21 cellular contexts compared by ENCODE assay signal in the genomic region with DNA sequence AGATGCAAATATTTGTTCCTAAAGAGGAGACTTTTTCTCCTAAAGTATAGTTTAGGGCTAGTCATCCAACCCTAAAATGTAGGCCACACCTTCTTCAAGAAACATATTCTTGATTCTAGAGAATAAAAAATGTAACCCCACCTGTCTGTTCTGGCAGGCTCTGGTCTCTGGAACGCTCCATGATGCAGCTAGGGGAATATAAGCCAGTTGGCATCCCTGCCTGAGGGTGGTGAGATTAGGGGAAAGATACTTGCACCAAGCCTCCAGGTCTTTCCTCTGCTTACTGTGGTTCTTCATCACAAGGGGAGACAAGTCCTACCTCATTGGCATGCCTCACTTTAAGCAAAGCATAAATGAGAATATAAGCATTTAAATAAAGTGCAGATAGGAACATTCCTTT. TPM values are rescaled to one million over a fixed set of nuclear protein-coding genes. Genes with fewer than 3 reads are reported as not detected.
DNase-seq lines count a peak whose midpoint lies in the region; ATAC-seq, FAIRE-seq and TF ChIP-seq lines count a peak whose summit lies in the region.
"Had no signal": no experiment of that assay in that cellular context is flagged by ENCODE, and none has a peak within 500 bp of the region (broad histone marks: within the 10 kb centered on the region; RNA-seq: fewer than 3 reads in every experiment).

No MANE protein-coding gene starts in this region.

- DNase-seq in OCI-LY7 (ENCODE audit: low spot score): no peak
- no peak for DNase-seq in kidney
- DNase-seq in MCF 10A (ENCODE audit: unreplicated experiment): no peak
- no peak for DNase-seq in T-helper 1 cell
- DNase-seq in upper lobe of right lung: no peak
- DNase-seq: 8988T; AML-193; CD8-positive, alpha-beta memory T cell; DMS 273 treated with DMSO at 0.1 percent for 48 hours; DMS79; EL; GDM1; HCEC 1CT had no signal

- H3K27ac Mint-ChIP-seq in MCF 10A (ENCODE audit: low read depth, unreplicated experiment): no peak overlapping the region
- H3K27ac Mint-ChIP-seq: CD8-positive, alpha-beta memory T cell had no signal

- H3K4me2 ChIP-seq in DOHH2 (ENCODE audit: low read length) (peak overlapping the region; percentile 38; the same call in 1 of the 2 replicates), OCI-LY7 (ENCODE audit: low read length) (peak overlapping the region; percentile 3)
- H3K4me2 ChIP-seq: BLaER1, KMS-11 had no signal

- intact Hi-C loops in OCI-LY7 (cut with micrococcal nuclease; ENCODE audit: unreplicated experiment) (no loop called here), kidney (cut with DNase I) (no loop called here), MCF 10A (cut with micrococcal nuclease) (no loop called here), upper lobe of right lung (cut with DNase I) (no loop called here)

- H3K9ac ChIP-seq in kidney (ENCODE audit: low read length in 2 of 2): no peak overlapping the region
- H3K9ac ChIP-seq: BLaER1, KMS-11 had no signal

- no peaks in the 10 kb centered on the region for H3K27me3 Mint-ChIP-seq in MCF 10A (ENCODE audit: insufficient read depth, unreplicated experiment)
- H3K27me3 Mint-ChIP-seq: CD8-positive, alpha-beta memory T cell had no signal

- peaks cover 9% of the 10 kb centered on the region; the same call in 1 of the 2 replicates for H3F3A ChIP-seq in DOHH2 (ENCODE audit: control insufficient read depth, insufficient read depth)

- H3K36me3 Mint-ChIP-seq in MCF 10A (ENCODE audit: insufficient read depth, unreplicated experiment): no peaks in the 10 kb centered on the region
- H3K36me3 Mint-ChIP-seq: CD8-positive, alpha-beta memory T cell had no signal

- H3K27me3 ChIP-seq in DOHH2 (ENCODE audit: control insufficient read depth, low read length): no peaks in the 10 kb centered on the region
- no peaks in the 10 kb centered on the region for H3K27me3 ChIP-seq in upper lobe of right lung
- H3K27me3 ChIP-seq: BLaER1 had no signal

- H3K9me3 ChIP-seq in DOHH2 (ENCODE audit: control insufficient read depth, insufficient read depth, low read length) (no peaks in the 10 kb centered on the region), OCI-LY7 (ENCODE audit: low read length) (no peaks in the 10 kb centered on the region), kidney (ENCODE audit: control insufficient read depth in 1 of 2, low read length in 2 of 2) (no peaks in the 10 kb centered on the region), upper lobe of right lung (no peaks in the 10 kb centered on the region)
- H3K9me3 ChIP-seq: BLaER1 had no signal

- H3K9me3 Mint-ChIP-seq in MCF 10A (ENCODE audit: unreplicated experiment): no peaks in the 10 kb centered on the region

- no peak overlapping the region for H3K27ac ChIP-seq in DOHH2 (ENCODE audit: low read depth, low read length)
- H3K27ac ChIP-seq in OCI-LY7 (ENCODE audit: low read depth, low read length, poor library complexity, severe bottlenecking): no peak overlapping the region
- H3K27ac ChIP-seq in kidney (ENCODE audit: low read depth in 2 of 2, low read length in 2 of 2): no peak overlapping the region
- no peak overlapping the region for H3K27ac ChIP-seq in upper lobe of right lung
- H3K27ac ChIP-seq: BLaER1, KMS-11 had no signal

- H4K20me1 ChIP-seq in DOHH2 (ENCODE audit: control insufficient read depth, insufficient read depth, low read depth, low read length) (no peaks in the 10 kb centered on the region), OCI-LY7 (ENCODE audit: insufficient read depth, low read length) (no peaks in the 10 kb centered on the region)
- H4K20me1 ChIP-seq: BLaER1 had no signal

- no peak for TF ChIP-seq CTCF in DOHH2 (IDR thresholded peaks at IDR 0.05; ENCODE audit: low read depth, low read length, poor library complexity, severe bottlenecking)
- no peak for TF ChIP-seq CTCF in OCI-LY7 (conservative IDR thresholded peaks at IDR 0.05; ENCODE audit: low read length)
- TF ChIP-seq CTCF in kidney (IDR thresholded peaks at IDR 0.05; ENCODE audit: borderline replicate concordance, extremely low read depth, insufficient read depth): no peak
- no peak for TF ChIP-seq CTCF in MCF 10A (IDR thresholded peaks at IDR 0.05; ENCODE audit: unreplicated experiment)
- TF ChIP-seq CTCF in upper lobe of right lung (IDR thresholded peaks at IDR 0.05): no peak

- H3K4me1 Mint-ChIP-seq in MCF 10A (ENCODE audit: insufficient read depth, unreplicated experiment): no peaks in the 10 kb centered on the region
- H3K4me1 Mint-ChIP-seq: CD8-positive, alpha-beta memory T cell had no signal

- H3K79me2 ChIP-seq in DOHH2 (ENCODE audit: control insufficient read depth, low read length): no peaks in the 10 kb centered on the region
- H3K79me2 ChIP-seq in OCI-LY7 (ENCODE audit: insufficient read depth, low read depth, low read length): no peaks in the 10 kb centered on the region

- H3K36me3 ChIP-seq in DOHH2 (ENCODE audit: control insufficient read depth, low read length): no peaks in the 10 kb centered on the region
- H3K36me3 ChIP-seq in OCI-LY7 (ENCODE audit: insufficient read depth, low read length): no peaks in the 10 kb centered on the region
- H3K36me3 ChIP-seq in kidney (ENCODE audit: control insufficient read depth in 1 of 2, insufficient read depth in 2 of 2, low read length in 2 of 2): no peaks in the 10 kb centered on the region
- no peaks in the 10 kb centered on the region for H3K36me3 ChIP-seq in upper lobe of right lung
- H3K36me3 ChIP-seq: BLaER1 had no signal

- H3K4me3 ChIP-seq in DOHH2 (ENCODE audit: low read length) (no peak overlapping the region), OCI-LY7 (ENCODE audit: low read depth, low read length, poor library complexity, severe bottlenecking) (no peak overlapping the region), kidney (ENCODE audit: low read length in 2 of 2) (no peak overlapping the region), upper lobe of right lung (no peak overlapping the region)
- H3K4me3 ChIP-seq: BLaER1 had no signal

- CTCF ChIA-PET in OCI-LY7 (lab: Charles Lee; ENCODE audit: unreplicated experiment) (no interaction called here), MCF 10A (lab: Yijun Ruan, JAX) (interaction anchor here (2.0 kb wide), 1 partner anchor 13 kb away, joined by 4 read pairs; no protein-coding TSS in a partner anchor)

- peaks cover 27% of the 10 kb centered on the region for H3K4me1 ChIP-seq in DOHH2 (ENCODE audit: control insufficient read depth, low read length)
- peaks cover 17% of the 10 kb centered on the region for H3K4me1 ChIP-seq in OCI-LY7 (ENCODE audit: insufficient read depth, low read length, poor library complexity, severe bottlenecking)
- no peaks in the 10 kb centered on the region for H3K4me1 ChIP-seq in kidney (ENCODE audit: control insufficient read depth in 1 of 2, insufficient read depth in 1 of 2, low read depth in 1 of 2, low read length in 2 of 2)
- no peaks in the 10 kb centered on the region for H3K4me1 ChIP-seq in upper lobe of right lung
- H3K4me1 ChIP-seq: BLaER1 had no signal

- H3K9me2 ChIP-seq in DOHH2 (replicated peaks; ENCODE audit: control insufficient read depth, low read length): no peaks in the 10 kb centered on the region
- no peaks in the 10 kb centered on the region for H3K9me2 ChIP-seq in OCI-LY7 (ENCODE audit: insufficient read depth, low read length)

- FAIRE-seq in kidney (lab: Jason Lieb, UNC): no peak
- FAIRE-seq: H1, HepG2, HTR-8/SVneo had no signal

- BruUV-seq in OCI-LY7 (replicated peaks; lab: Mats Ljungman, UMichigan) (no TSS peak), MCF 10A (replicated peaks; lab: Mats Ljungman, UMichigan) (no TSS peak)

- ATAC-seq in GM18519 (IDR thresholded peaks at IDR 0.05; ENCODE audit: low FRiP score, unreplicated experiment): peak; percentile 10
- ATAC-seq in HG02852 (IDR thresholded peaks at IDR 0.05; ENCODE audit: unreplicated experiment): peak; percentile 28
- no peak for ATAC-seq in upper lobe of right lung
- ATAC-seq: HepG2 had no signal

- POLR2A ChIA-PET in OCI-LY7 (lab: Charles Lee): interaction anchor here (1.4 to 2.1 kb wide), 3 partner anchors 13 to 21 kb away, joined by 4 to 8 read pairs (median 5); a partner anchor contains a TSS
- POLR2A ChIA-PET in MCF 10A (lab: Yijun Ruan, JAX): no interaction called here

- peak overlapping the region; percentile 1; the same call in 1 of the 2 replicates for H2AFZ ChIP-seq in OCI-LY7 (ENCODE audit: low read length)

- H3K4me3 Mint-ChIP-seq in MCF 10A (ENCODE audit: unreplicated experiment): no peak overlapping the region
- H3K4me3 Mint-ChIP-seq: CD8-positive, alpha-beta memory T cell had no signal

RNA-seq across cellular contexts. Expression of a gene that starts 21.2 kb away (rescaled TPM):
- total RNA-seq in OCI-LY7 (2014; rRNA removed; shearing (Covaris generic)): 1.0 and 1.6 TPM in 2 replicates
- total RNA-seq in OCI-LY7 (2022) (10.4 and 13.0 TPM in 2 replicates), kidney (38.6 TPM), MCF 10A (2022) (17.4 and 23.2 TPM in 2 replicates), upper lobe of right lung (39.5 TPM)
- polyA plus RNA-seq in kidney (ENCODE audit: insufficient read depth, low read depth, low replicate concordance): 14.4 TPM
- polyA plus RNA-seq: CD8-positive, alpha-beta memory T cell had no signal
